ENCODE assay signal across 25 cellular contexts in genomic region chr3:31645233-31645632, GRCh38.
DNase-seq lines count a peak whose midpoint lies in the region; ATAC-seq, FAIRE-seq and TF ChIP-seq lines count a peak whose summit lies in the region.
"Had no signal": no experiment of that assay in that cellular context is flagged by ENCODE, and none has a peak within 500 bp of the region (broad histone marks: within the 10 kb centered on the region; RNA-seq: fewer than 3 reads in every experiment).

No MANE protein-coding gene starts in this region.

- H3K36me3 ChIP-seq in IMR-90 (ENCODE audit: control insufficient read depth, insufficient read depth, low read length), result peaks cover 15% of the 10 kb centered on the region
- H3K36me3 ChIP-seq in gastrocnemius medialis, result no peaks in the 10 kb centered on the region
- H3K36me3 ChIP-seq: BE2C had no signal

- H3K4me2 ChIP-seq in IMR-90 (ENCODE audit: low read depth, low read length), result no peak overlapping the region
- H3K4me2 ChIP-seq: A549; BLaER1 treated with 17β-estradiol and CSF1 and Interleukin-3, amounts not matched to agents 10 nM and 100 nM; GM23338 had no signal

- H2BK120ac ChIP-seq in IMR-90 (ENCODE audit: low read depth, low read length), result no peak overlapping the region

- H3K9me1 ChIP-seq in IMR-90 (ENCODE audit: insufficient read depth, low read length), result no peaks in the 10 kb centered on the region

- no peak overlapping the region for H2BK20ac ChIP-seq in IMR-90 (ENCODE audit: low read depth, low read length)

- no peak overlapping the region for H3K23ac ChIP-seq in IMR-90 (ENCODE audit: low read depth, low read length)

- POLR2A ChIA-PET in IMR-90 (lab: Charles Lee; ENCODE audit: unreplicated experiment), result no interaction called here

- H3K56ac ChIP-seq in IMR-90 (ENCODE audit: extremely low read depth, insufficient read depth, low read length), result no peak overlapping the region

- H2AK9ac ChIP-seq in IMR-90 (replicated peaks; ENCODE audit: low read depth, low read length, poor library complexity), result no peak overlapping the region

- H3K4me3 ChIP-seq in IMR-90 (ENCODE audit: insufficient read depth, low read depth, low read length) (no peak overlapping the region), gastrocnemius medialis (no peak overlapping the region)
- H3K4me3 ChIP-seq: A549; BLaER1 treated with 17β-estradiol and CSF1 and Interleukin-3, amounts not matched to agents 10 nM and 100 nM; GM23338 had no signal

- peak; percentile 35 for DNase-seq in IMR-90
- peak; percentile 14 for DNase-seq in amniotic epithelial cell (ENCODE audit: low read depth)
- peak; percentile 35 for DNase-seq in iris pigment epithelial cell (ENCODE audit: low read depth)
- DNase-seq in gastrocnemius medialis, result peak; percentile 55 to 82
- no peak for DNase-seq in RCC 7860 (ENCODE audit: low spot score)
- DNase-seq in kidney glomerular epithelial cell (lab: John Stamatoyannopoulos, UW), result no peak
- DNase-seq: 8988T; ACHN; AML-193; BE2C; CD4-positive, alpha-beta T cell; CD8-positive, alpha-beta memory T cell; DMS53; DMS79 treated with DMSO at 0.1 percent for 48 hours; GF-D8; H9 had no signal

- H3K14ac ChIP-seq in IMR-90 (replicated peaks; ENCODE audit: low read depth, low read length), result no peak overlapping the region

- H3K27me3 ChIP-seq in IMR-90 (ENCODE audit: control insufficient read depth, insufficient read depth, low read length) (no peaks in the 10 kb centered on the region), gastrocnemius medialis (no peaks in the 10 kb centered on the region)
- H3K27me3 ChIP-seq: BE2C; BLaER1 treated with 17β-estradiol and CSF1 and Interleukin-3, amounts not matched to agents 10 nM and 100 nM had no signal

- no peak overlapping the region for H3K4ac ChIP-seq in IMR-90 (ENCODE audit: low read depth, low read length)

- TF ChIP-seq POLR2A in IMR-90 (IDR thresholded peaks at IDR 0.05; ENCODE audit: low read depth, low read length) (no peak), gastrocnemius medialis (IDR thresholded peaks at IDR 0.05) (no peak)

- no peak overlapping the region for H4K8ac ChIP-seq in IMR-90 (ENCODE audit: low read depth in 2 of 2, low read length in 2 of 2)

- FAIRE-seq in RCC 7860 (lab: Jason Lieb, UNC), result no peak
- FAIRE-seq: A549, D721Med, GM12891, GM18507 had no signal

- in situ Hi-C loops in IMR-90 (cut with MboI; ENCODE audit: low sequenced_read_pairs), result no loop called here
- in situ Hi-C loops in gastrocnemius medialis (cut with MboI; ENCODE audit: low sequenced_read_pairs in 4 of 4), result no loop called here

- 100% methylated on average over 4 of the region's 6 CpGs; no CpG with 5 or more reads in 1 of the 2 experiments for WGBS in IMR-90 (ENCODE audit: extremely low coverage in 2 of 2, insufficient read length in 1 of 2), 2 experiments

- no peak overlapping the region for H2AFZ ChIP-seq in IMR-90 (replicated peaks; ENCODE audit: low read length, poor library complexity)
- H2AFZ ChIP-seq: GM23338 had no signal

- dilution Hi-C loops in IMR-90 (cut with HindIII; ENCODE audit: low sequenced_read_pairs, unreplicated experiment), result no loop called here

- H2BK15ac ChIP-seq in IMR-90 (ENCODE audit: low read depth, low read length), result no peak overlapping the region

- no peak overlapping the region for H2BK5ac ChIP-seq in IMR-90 (ENCODE audit: low read depth, low read length, poor library complexity, severe bottlenecking)

- no peak for ATAC-seq in IMR-90 (ENCODE audit: low read depth)
- ATAC-seq in gastrocnemius medialis, result peak; percentile 95 to 97
- ATAC-seq in GM19324 (IDR thresholded peaks at IDR 0.05; ENCODE audit: low FRiP score, unreplicated experiment), result no peak
- no peak for ATAC-seq in GM19035 (IDR thresholded peaks at IDR 0.05; ENCODE audit: unreplicated experiment)
- ATAC-seq: A549, GM23338, HCT116 had no signal

- no TSS peak for BruUV-seq in IMR-90 (replicated peaks; lab: Mats Ljungman, UMichigan)

- H3K4me1 ChIP-seq in IMR-90 (ENCODE audit: control insufficient read depth, insufficient read depth, low read length), result no peaks in the 10 kb centered on the region
- peaks cover 0 to 7% of the 10 kb centered on the region in 2 donors for H3K4me1 ChIP-seq in gastrocnemius medialis
- H3K4me1 ChIP-seq: A549; BE2C; BLaER1 treated with 17β-estradiol and CSF1 and Interleukin-3, amounts not matched to agents 10 nM and 100 nM had no signal

- no peaks in the 10 kb centered on the region for H4K20me1 ChIP-seq in IMR-90 (ENCODE audit: insufficient read depth, low read length)
- H4K20me1 ChIP-seq: BLaER1 treated with 17β-estradiol and CSF1 and Interleukin-3, amounts not matched to agents 10 nM and 100 nM had no signal

- no peak overlapping the region for H3K9ac ChIP-seq in IMR-90 (ENCODE audit: low read depth, low read length)
- H3K9ac ChIP-seq: BLaER1 treated with 17β-estradiol and CSF1 and Interleukin-3, amounts not matched to agents 10 nM and 100 nM had no signal

- H3K79me1 ChIP-seq in IMR-90 (ENCODE audit: low read depth in 1 of 2, low read length in 2 of 2), result no peaks in the 10 kb centered on the region

- no peak overlapping the region for H3K27ac ChIP-seq in IMR-90 (ENCODE audit: insufficient read depth, low read length)
- H3K27ac ChIP-seq in gastrocnemius medialis, result peak overlapping the region; percentile 59 to 78 (median 68)
- H3K27ac ChIP-seq: A549; BLaER1 treated with 17β-estradiol and CSF1 and Interleukin-3, amounts not matched to agents 10 nM and 100 nM had no signal

- no peak for TF ChIP-seq CTCF in IMR-90 (conservative IDR thresholded peaks at IDR 0.05; ENCODE audit: low read depth, low read length)
- TF ChIP-seq CTCF in gastrocnemius medialis (IDR thresholded peaks at IDR 0.05 in 4 of 5, conservative IDR thresholded peaks at IDR 0.05 in 1 of 5), result no peak

- CTCF ChIA-PET in IMR-90 (lab: Yijun Ruan, JAX), result no interaction called here

- H2AK5ac ChIP-seq in IMR-90 (ENCODE audit: low read depth, low read length), result no peak overlapping the region

- peaks cover 22% of the 10 kb centered on the region for H3K9me3 ChIP-seq in IMR-90 (ENCODE audit: control insufficient read depth, insufficient read depth, low read length)
- peaks cover 0 to 3% (median 3%) of the 10 kb centered on the region in 3 donors for H3K9me3 ChIP-seq in gastrocnemius medialis
- H3K9me3 ChIP-seq: BE2C had no signal

- H3K18ac ChIP-seq in IMR-90 (ENCODE audit: low read depth, low read length), result no peak overlapping the region

- H4K91ac ChIP-seq in IMR-90 (ENCODE audit: insufficient read depth, low read depth, low read length), result no peak overlapping the region

- intact Hi-C loops in IMR-90 (cut with micrococcal nuclease) (no loop called here), gastrocnemius medialis (cut with DNase I; ENCODE audit: low total_unique reads) (loop anchor here (1.0 to 5.0 kb wide), 2 partner anchors 93 to 113 kb away; partner anchors contain the start of gene STT3B)

- H4K5ac ChIP-seq in IMR-90 (ENCODE audit: low read depth, low read length), result no peak overlapping the region

- no peak for TF ChIP-seq RAD21 in IMR-90 (IDR thresholded peaks at IDR 0.05; ENCODE audit: low read length)

TF ChIP-seq in IMR-90, 13 proteins besides CTCF, POLR2A, EP300 and RAD21:
- TF ChIP-seq CHD1 (IDR thresholded peaks at IDR 0.05; ENCODE audit: low read depth, low read length) (no peak), MXI1 (IDR thresholded peaks at IDR 0.05; ENCODE audit: borderline replicate concordance, low read depth, low read length) (no peak), CEBPB (IDR thresholded peaks at IDR 0.05; ENCODE audit: low read depth, low read length) (no peak), RFX5 (IDR thresholded peaks at IDR 0.05; ENCODE audit: low read depth, low read length) (no peak), USF2 (IDR thresholded peaks at IDR 0.05; ENCODE audit: low read depth, low read length) (no peak), FOS (IDR thresholded peaks at IDR 0.05; ENCODE audit: low read depth, low read length) (no peak), MAZ (IDR thresholded peaks at IDR 0.05; ENCODE audit: borderline replicate concordance, low read depth, low read length) (no peak), SMC3 (IDR thresholded peaks at IDR 0.05; ENCODE audit: low read depth, low read length) (no peak), BHLHE40 (IDR thresholded peaks at IDR 0.05; ENCODE audit: low read depth, low read length) (no peak), NFE2L2 (IDR thresholded peaks at IDR 0.05; ENCODE audit: low read depth, low read length) (no peak), RCOR1 (IDR thresholded peaks at IDR 0.05; ENCODE audit: insufficient replicate concordance, low read length) (no peak), MAFK (IDR thresholded peaks at IDR 0.05; ENCODE audit: low read depth, low read length) (no peak), ELK1 (IDR thresholded peaks at IDR 0.05; ENCODE audit: borderline replicate concordance, low read depth, low read length) (no peak)

Comparison
In these comparisons a context has a peak if more than half of its experiments do, and no peak if none do; other contexts are left out.
1. ATAC-seq: peak in gastrocnemius medialis (2 of 2); none in IMR-90 (single experiment), GM19324 (single experiment) and GM19035 (single experiment).
2. DNase-seq: peak in IMR-90 (single experiment), amniotic epithelial cell (single experiment), iris pigment epithelial cell (single experiment) and gastrocnemius medialis (2 of 2); none in RCC 7860 (single experiment) and kidney glomerular epithelial cell (single experiment).